ENCODE assay signal across 27 cellular contexts in genomic region chr4:44495136-44495535, GRCh38. TPM values are rescaled to one million over a fixed set of nuclear protein-coding genes. Genes with fewer than 3 reads are reported as not detected.
"Had no signal": no experiment of that assay in that cellular context is flagged by ENCODE, and none has a peak within 500 bp of the region (broad histone marks: within the 10 kb centered on the region; RNA-seq: fewer than 3 reads in every experiment).

No MANE protein-coding gene starts in this region.

- H3K9me3 ChIP-seq: left lung, mucosa of descending colon, pancreas, prostate gland, sigmoid colon, spleen, suprapubic skin, thoracic aorta, tibial artery, upper lobe of right lung had no signal

- H3K36me3 ChIP-seq: left lung, pancreas, prostate gland, sigmoid colon, spleen, suprapubic skin, thoracic aorta, tibial artery, upper lobe of right lung had no signal

- H3K27me3 ChIP-seq: left lung, pancreas, sigmoid colon, spleen, suprapubic skin, tibial artery, upper lobe of right lung had no signal

- DNase-seq: hippocampal formation; kidney; left colon; left lung; midbrain; mucosa of descending colon; naive thymus-derived CD4-positive, alpha-beta T cell; pancreas; posterior cingulate gyrus; retina; right cardiac atrium; sigmoid colon; small intestine; spleen; stimulated activated CD4-positive, alpha-beta T cell treated with anti-CD3 and anti-CD28 coated beads, Interleukin-4, amount 100 ng/mL, for 24 hours; stimulated activated naive CD4-positive, alpha-beta T cell; tibial artery; trophoblast cell; upper lobe of right lung had no signal

- H3K27ac ChIP-seq: left lung, pancreas, prostate gland, sigmoid colon, spleen, suprapubic skin, thoracic aorta, tibial artery, upper lobe of right lung had no signal

- ATAC-seq: left colon; left lung; mucosa of descending colon; naive thymus-derived CD4-positive, alpha-beta T cell; natural killer cell treated with Interleukin-12 subunit alpha and Interleukin-12 subunit beta and Interleukin-15 and Interleukin-18, amount 100 ng/mL, for 72 hours; pancreas; right cardiac atrium; stimulated activated effector memory CD8-positive, alpha-beta T cell treated with anti-CD3 and anti-CD28 coated beads, Interleukin-12 subunit alpha, Interleukin-12 subunit beta, amount 100 ng/mL, for 72 hours; upper lobe of right lung had no signal

- H3K4me1 ChIP-seq: left lung, pancreas, prostate gland, sigmoid colon, spleen, suprapubic skin, tibial artery, upper lobe of right lung had no signal

- H3K4me3 ChIP-seq: left lung, lung, mucosa of descending colon, pancreas, prostate gland, sigmoid colon, spleen, suprapubic skin, thoracic aorta, tibial artery, upper lobe of right lung had no signal

RNA-seq across cellular contexts. Expression of gene KCTD8, which starts 46.5 kb away (rescaled TPM):
- total RNA-seq: mesenteric fat pad; myocyte; naive thymus-derived CD4-positive, alpha-beta T cell; natural killer cell treated with Interleukin-12 subunit alpha and Interleukin-12 subunit beta and Interleukin-15 and Interleukin-18, amount 100 ng/mL, for 72 hours had no signal
- polyA plus RNA-seq: naive thymus-derived CD4-positive, alpha-beta T cell; small intestine; spleen had no signal
